In the genomic region with DNA sequence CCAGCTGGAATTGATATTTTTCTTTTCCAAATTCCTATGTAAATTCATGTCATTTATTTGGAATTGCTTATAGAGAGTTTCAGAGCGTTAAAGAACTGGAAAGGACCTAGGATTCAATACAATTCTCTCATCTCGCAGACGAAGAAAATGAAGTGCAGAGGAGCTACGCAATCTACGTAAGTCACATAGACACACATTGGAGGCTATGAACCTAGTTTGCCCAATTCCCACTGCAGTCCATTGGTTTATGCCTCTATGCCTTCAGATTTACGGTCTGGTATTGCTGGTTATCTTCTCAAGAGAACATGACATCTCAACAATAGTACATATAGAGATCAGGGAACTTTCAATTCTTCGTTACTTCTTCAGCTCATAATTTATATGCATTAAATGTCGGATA, we compare ENCODE assay signal across 9 cellular contexts. TPM values are rescaled to one million over a fixed set of nuclear protein-coding genes. Genes with fewer than 3 reads are reported as not detected.
DNase-seq lines count a peak whose midpoint lies in the region; TF ChIP-seq lines count a peak whose summit lies in the region.
"Had no signal": no experiment of that assay in that cellular context is flagged by ENCODE, and none has a peak within 500 bp of the region (broad histone marks: within the 10 kb centered on the region; RNA-seq: fewer than 3 reads in every experiment).

No MANE protein-coding gene starts in this region.

- H3K4me3 ChIP-seq in adipocyte (ENCODE audit: low read length) (peak overlapping the region; percentile 89), mesenchymal stem cell (ENCODE audit: insufficient read depth in 1 of 2, low read depth in 1 of 2, low read length in 2 of 2) (peak overlapping the region in 1 of 2 experiments; percentile 97), tibial nerve (no peak overlapping the region), neuronal stem cell (ENCODE audit: low read length in 2 of 2) (no peak overlapping the region)

- H3K27ac ChIP-seq in mesenchymal stem cell (ENCODE audit: low read length, poor library complexity, severe bottlenecking) (no peak overlapping the region), tibial nerve (peak overlapping the region in 3 of 4 donors; percentile 86 to 93 (median 91)), neuronal stem cell (replicated peaks; ENCODE audit: low read length) (no peak overlapping the region)

- H3K4me1 Mint-ChIP-seq in activated naive CD4-positive, alpha-beta T cell treated with anti-CD3 and anti-CD28 coated beads, Interleukin-2, amount 10 ng/mL, durations not matched to agents 7 days and 5 days, result peaks cover 31% of the 10 kb centered on the region

- H2BK12ac ChIP-seq in mesenchymal stem cell (ENCODE audit: low read length in 2 of 2), result no peak overlapping the region
- H2BK12ac ChIP-seq in neuronal stem cell (ENCODE audit: low read length), result no peak overlapping the region

- no peak for TF ChIP-seq CTCF in tibial nerve (IDR thresholded peaks at IDR 0.05)

- no peak overlapping the region for H3K23ac ChIP-seq in mesenchymal stem cell (ENCODE audit: low read length in 2 of 2)
- H3K23ac ChIP-seq in neuronal stem cell (ENCODE audit: low read depth, low read length, poor library complexity), result no peak overlapping the region

- H4K8ac ChIP-seq in mesenchymal stem cell (ENCODE audit: low read length) (no peak overlapping the region), neuronal stem cell (ENCODE audit: low read depth, low read length) (no peak overlapping the region)

- H4K91ac ChIP-seq in mesenchymal stem cell (ENCODE audit: low read length) (no peak overlapping the region), neuronal stem cell (ENCODE audit: low read depth, low read length, poor library complexity) (no peak overlapping the region)

- H3K9ac ChIP-seq in adipocyte (ENCODE audit: low read length) (no peak overlapping the region), mesenchymal stem cell (ENCODE audit: low read length) (peak overlapping the region; percentile 77), neuronal stem cell (ENCODE audit: low read depth, low read length, poor library complexity) (no peak overlapping the region)

- peak overlapping the region; percentile 79 for H3K4me3 Mint-ChIP-seq in activated naive CD4-positive, alpha-beta T cell treated with anti-CD3 and anti-CD28 coated beads, Interleukin-2, amount 10 ng/mL, durations not matched to agents 7 days and 5 days

- H3K4ac ChIP-seq in mesenchymal stem cell (ENCODE audit: low read depth in 1 of 2, low read length in 2 of 2), result no peak overlapping the region
- H3K4ac ChIP-seq in neuronal stem cell (ENCODE audit: low read length), result no peak overlapping the region

- no peak overlapping the region for H2AK5ac ChIP-seq in mesenchymal stem cell (ENCODE audit: low read length, severe bottlenecking)
- no peak overlapping the region for H2AK5ac ChIP-seq in neuronal stem cell (ENCODE audit: low read depth, low read length)

- peaks cover 2% of the 10 kb centered on the region for H3K79me1 ChIP-seq in mesenchymal stem cell (replicated peaks; ENCODE audit: low read length, poor library complexity, severe bottlenecking)
- H3K79me1 ChIP-seq in neuronal stem cell (ENCODE audit: low read depth, low read length), result no peaks in the 10 kb centered on the region

- no peaks in the 10 kb centered on the region for H3K9me3 Mint-ChIP-seq in activated naive CD4-positive, alpha-beta T cell treated with anti-CD3 and anti-CD28 coated beads, Interleukin-2, amount 10 ng/mL, durations not matched to agents 7 days and 5 days

- H3K18ac ChIP-seq in mesenchymal stem cell (ENCODE audit: low read depth in 1 of 2, low read length in 2 of 2), result no peak overlapping the region
- H3K18ac ChIP-seq in neuronal stem cell (ENCODE audit: low read length), result no peak overlapping the region

- CTCF ChIA-PET in activated naive CD4-positive, alpha-beta T cell treated with anti-CD3 and anti-CD28 coated beads, Interleukin-2, amount 10 ng/mL, durations not matched to agents 7 days and 5 days (lab: Charles Lee), result interaction anchor here (1.3 to 2.3 kb wide), 3 partner anchors 62 to 637 kb away, joined by 3 to 6 read pairs (median 5); no protein-coding TSS in a partner anchor

- H2AFZ ChIP-seq in mesenchymal stem cell (ENCODE audit: low read depth, low read length) (no peak overlapping the region), neuronal stem cell (ENCODE audit: low read length) (no peak overlapping the region)

- peak overlapping the region; percentile 85 for H3K27ac Mint-ChIP-seq in activated naive CD4-positive, alpha-beta T cell treated with anti-CD3 and anti-CD28 coated beads, Interleukin-2, amount 10 ng/mL, durations not matched to agents 7 days and 5 days

- H2BK15ac ChIP-seq in mesenchymal stem cell (ENCODE audit: low read depth, poor library complexity, severe bottlenecking), result no peak overlapping the region
- no peak overlapping the region for H2BK15ac ChIP-seq in neuronal stem cell (ENCODE audit: low read length)

- no peaks in the 10 kb centered on the region for H3K36me3 Mint-ChIP-seq in activated naive CD4-positive, alpha-beta T cell treated with anti-CD3 and anti-CD28 coated beads, Interleukin-2, amount 10 ng/mL, durations not matched to agents 7 days and 5 days

- WGBS in mesenchymal stem cell, result 99% methylated on average over 5 of the region's 8 CpGs
- 76 to 81% methylated on average over 8 of the region's 8 CpGs for WGBS in tibial nerve, 2 donors
- WGBS in neuronal stem cell (ENCODE audit: extremely low coverage in 2 of 2, insufficient read length in 2 of 2, insufficient replicate concordance in 1 of 2), 2 donors, result no CpG with 5 or more reads among the region's 8 CpGs

- peaks cover 18% of the 10 kb centered on the region for H3K4me1 ChIP-seq in adipocyte (ENCODE audit: control insufficient read depth, insufficient read depth, low read length)
- peaks cover 5% of the 10 kb centered on the region for H3K4me1 ChIP-seq in mesenchymal stem cell (ENCODE audit: control insufficient read depth, insufficient read depth, low read depth, low read length)
- H3K4me1 ChIP-seq in tibial nerve, result peaks cover 0 to 35% (median 11%) of the 10 kb centered on the region in 4 donors
- peaks cover 4 to 12% of the 10 kb centered on the region in 2 donors for H3K4me1 ChIP-seq in neuronal stem cell (ENCODE audit: control insufficient read depth in 2 of 2, insufficient read depth in 1 of 2, low read depth in 1 of 2, low read length in 2 of 2)

- no peak for DNase-seq in activated naive CD4-positive, alpha-beta T cell treated with anti-CD3 and anti-CD28 coated beads, Interleukin-2, amount 10 ng/mL, durations not matched to agents 7 days and 5 days
- DNase-seq in activated naive CD4-positive, alpha-beta T cell treated with anti-CD3 and anti-CD28 coated beads, Interleukin-2, amount 50 U/mL, for 16 hours, result no peak
- DNase-seq in adipocyte (ENCODE audit: low read depth) (no peak), mesenchymal stem cell (no peak), tibial nerve (ENCODE audit: low spot score in 2 of 2) (no peak), neuronal stem cell (ENCODE audit: low spot score) (no peak), foreskin melanocyte (no peak), SK-N-DZ (ENCODE audit: low spot score) (no peak)

- H3K27me3 ChIP-seq in adipocyte (replicated peaks; ENCODE audit: control insufficient read depth, insufficient read depth, low read length), result no peaks in the 10 kb centered on the region
- H3K27me3 ChIP-seq in mesenchymal stem cell (ENCODE audit: control insufficient read depth in 1 of 2, insufficient read depth in 1 of 2, low read length in 2 of 2), result no peaks in the 10 kb centered on the region
- H3K27me3 ChIP-seq in tibial nerve, result no peaks in the 10 kb centered on the region
- H3K27me3 ChIP-seq in neuronal stem cell (ENCODE audit: control insufficient read depth in 3 of 3, insufficient read depth in 3 of 3, low read depth in 1 of 3, low read length in 3 of 3), result peaks cover 0 to 2% (median 0%) of the 10 kb centered on the region in 3 experiments
- H3K27me3 ChIP-seq: MG63 had no signal

- H2BK120ac ChIP-seq in mesenchymal stem cell (ENCODE audit: low read depth, low read length), result no peak overlapping the region
- H2BK120ac ChIP-seq in neuronal stem cell (ENCODE audit: low read depth, low read length), result no peak overlapping the region

- TF ChIP-seq POLR2A in tibial nerve (IDR thresholded peaks at IDR 0.05), result no peak

- H3K4me2 ChIP-seq in mesenchymal stem cell (ENCODE audit: low read length, poor library complexity, severe bottlenecking) (no peak overlapping the region), neuronal stem cell (ENCODE audit: insufficient read depth, low read length, poor library complexity, severe bottlenecking) (no peak overlapping the region)

- no peak for TF ChIP-seq EP300 in tibial nerve (IDR thresholded peaks at IDR 0.05)

- no peaks in the 10 kb centered on the region for H3K36me3 ChIP-seq in adipocyte (ENCODE audit: control insufficient read depth, insufficient read depth, low read length, severe bottlenecking)
- no peaks in the 10 kb centered on the region for H3K36me3 ChIP-seq in mesenchymal stem cell (ENCODE audit: control insufficient read depth in 1 of 2, insufficient read depth in 2 of 2, low read depth in 1 of 2, low read length in 2 of 2)
- H3K36me3 ChIP-seq in tibial nerve, result no peaks in the 10 kb centered on the region
- no peaks in the 10 kb centered on the region for H3K36me3 ChIP-seq in neuronal stem cell (replicated peaks in 1 of 2; ENCODE audit: control insufficient read depth in 2 of 2, insufficient read depth in 2 of 2, low read length in 2 of 2)
- H3K36me3 ChIP-seq: MG63 had no signal

- peaks cover 18% of the 10 kb centered on the region for H3K27me3 Mint-ChIP-seq in activated naive CD4-positive, alpha-beta T cell treated with anti-CD3 and anti-CD28 coated beads, Interleukin-2, amount 10 ng/mL, durations not matched to agents 7 days and 5 days

- H2BK5ac ChIP-seq in mesenchymal stem cell (ENCODE audit: low read depth, low read length, poor library complexity, severe bottlenecking) (no peak overlapping the region), neuronal stem cell (ENCODE audit: low read length) (no peak overlapping the region)

- H3K9me3 ChIP-seq in adipocyte (ENCODE audit: control insufficient read depth, low read length) (no peaks in the 10 kb centered on the region), mesenchymal stem cell (ENCODE audit: control insufficient read depth, low read length) (no peaks in the 10 kb centered on the region), tibial nerve (no peaks in the 10 kb centered on the region), neuronal stem cell (replicated peaks in 1 of 2; ENCODE audit: control insufficient read depth in 2 of 2, insufficient read depth in 1 of 2, low read depth in 1 of 2, low read length in 2 of 2) (no peaks in the 10 kb centered on the region)
- H3K9me3 ChIP-seq: MG63 had no signal

- H3K14ac ChIP-seq in mesenchymal stem cell (ENCODE audit: low read length in 2 of 2) (no peak overlapping the region), neuronal stem cell (ENCODE audit: low read length) (no peak overlapping the region)

RNA-seq across cellular contexts. Expression of a gene that starts 1.0 kb away (rescaled TPM):
- polyA plus RNA-seq in mesenchymal stem cell (2013, experiment 1 of 2), result 21.3 TPM
- polyA plus RNA-seq in mesenchymal stem cell (2013, experiment 2 of 2), result 19.9 TPM
- 10 to 100 TPM; 11.1 to 18.9 (median 15.3) TPM for total RNA-seq in tibial nerve
- 41.6 TPM for polyA plus RNA-seq in neuronal stem cell (2013, experiment 1 of 2)
- 43.2 TPM for polyA plus RNA-seq in neuronal stem cell (2013, experiment 2 of 2)
- 25.0 and 26.3 TPM in 2 replicates for polyA plus RNA-seq in SK-N-DZ (2014; cell fraction: cytosol; rRNA removed)
- 16.9 and 17.1 TPM in 2 replicates for polyA plus RNA-seq in SK-N-DZ (2014; cell fraction: nucleus; rRNA removed)

Comparison
In these comparisons a context has a peak if more than half of its experiments do, and no peak if none do; other contexts are left out.
1. H3K27ac ChIP-seq: peak in tibial nerve (3 of 4); none in mesenchymal stem cell (single experiment) and neuronal stem cell (single experiment).